Comparison of ENCODE assay signal across 9 cellular contexts in the genomic region with DNA sequence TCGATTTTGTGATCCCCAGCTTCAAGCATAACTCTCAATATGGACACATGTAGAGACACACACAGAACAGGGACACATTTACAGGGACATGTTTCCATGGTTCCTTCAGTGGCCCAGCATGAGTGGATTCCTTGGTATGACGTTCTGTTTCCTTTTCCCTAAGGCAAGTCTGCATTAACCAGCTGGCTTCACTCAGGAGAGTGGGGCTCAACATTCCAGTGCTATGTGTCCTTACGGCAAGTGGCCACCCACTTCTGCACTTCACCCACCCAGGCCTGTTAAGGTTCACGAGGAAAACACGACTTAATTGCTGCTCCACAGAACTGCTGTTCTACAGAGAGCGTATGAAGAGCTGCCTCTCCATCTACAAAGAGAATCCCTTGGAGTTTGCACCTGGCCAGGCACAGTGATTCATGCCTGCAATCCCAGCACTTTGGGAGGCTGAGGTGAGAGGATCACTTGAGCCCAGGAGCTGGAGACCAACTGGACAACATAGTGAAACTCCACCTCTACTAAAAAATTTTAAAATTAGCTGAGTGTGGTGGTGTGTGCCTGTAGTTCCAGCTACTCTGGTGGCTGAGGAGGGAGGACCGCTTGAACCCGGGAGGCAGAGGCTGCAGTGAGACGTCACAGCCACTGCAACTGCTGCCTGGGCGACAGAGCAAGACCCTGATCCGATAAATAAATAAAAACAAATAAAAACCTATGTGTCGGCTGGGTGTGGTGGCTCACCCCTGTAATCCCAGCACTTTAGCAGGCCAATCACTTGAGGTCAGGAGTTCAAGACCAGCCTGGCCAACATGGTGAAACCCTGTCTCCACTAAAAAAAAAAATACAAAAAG. TPM values are rescaled to one million over a fixed set of nuclear protein-coding genes. Genes with fewer than 3 reads are reported as not detected.
A peak's percentile ranks its signal among the peaks of the same experiment; 100 is the strongest.
DNase-seq lines count a peak whose midpoint lies in the region; ATAC-seq and TF ChIP-seq lines count a peak whose summit lies in the region.
"Had no signal": no experiment of that assay in that cellular context is flagged by ENCODE, and none has a peak within 500 bp of the region (broad histone marks: within the 10 kb centered on the region; RNA-seq: fewer than 3 reads in every experiment).

No MANE protein-coding gene starts in this region.

- ATAC-seq in GM21367 (IDR thresholded peaks at IDR 0.05; ENCODE audit: unreplicated experiment) (no peak), GM18517 (IDR thresholded peaks at IDR 0.05; ENCODE audit: unreplicated experiment) (no peak)

- H3K4me3 Mint-ChIP-seq in progenitor cell of endocrine pancreas (ENCODE audit: low read depth), result no peak overlapping the region

- DNase-seq in ELR (ENCODE audit: low read depth) (peak; percentile 78), SK-N-SH (no peak), epithelial cell of prostate (ENCODE audit: low read depth, low spot score) (no peak), progenitor cell of endocrine pancreas (ENCODE audit: low spot score, unreplicated experiment) (no peak), cerebellum (ENCODE audit: low spot score) (no peak)
- DNase-seq: activated effector memory CD4-positive, alpha-beta T cell treated with Interleukin-2 at 50 U/mL for 16 hours; Right ventricle myocardium superior had no signal

- POLR2A ChIA-PET in SK-N-SH (lab: Yijun Ruan, JAX), result interaction anchor here (2.1 kb wide), 1 partner anchor 11 kb away, joined by 9 read pairs; no protein-coding TSS in a partner anchor

- peak overlapping the region; percentile 42 for H3K27ac Mint-ChIP-seq in progenitor cell of endocrine pancreas

- H3K9me3 Mint-ChIP-seq in progenitor cell of endocrine pancreas (ENCODE audit: low read depth), result no peaks in the 10 kb centered on the region

- peaks cover 4% of the 10 kb centered on the region for H3K36me3 Mint-ChIP-seq in progenitor cell of endocrine pancreas (ENCODE audit: insufficient read depth)

- no peak overlapping the region for H3K9ac ChIP-seq in SK-N-SH

- TF ChIP-seq CTCF in SK-N-SH (IDR thresholded peaks at IDR 0.05), result no peak
- no peak for TF ChIP-seq CTCF in progenitor cell of endocrine pancreas (IDR thresholded peaks at IDR 0.05; ENCODE audit: unreplicated experiment)

- H3K4me1 ChIP-seq in SK-N-SH (ENCODE audit: control insufficient read depth in 1 of 2, insufficient read depth in 2 of 2, low read depth in 1 of 2, low read length in 1 of 2), result peaks cover 53 to 66% of the 10 kb centered on the region in 2 experiments

- no peaks in the 10 kb centered on the region for H3K9me2 ChIP-seq in SK-N-SH

- no peak for TF ChIP-seq RAD21 in SK-N-SH (IDR thresholded peaks at IDR 0.05; ENCODE audit: low read length)

- no peaks in the 10 kb centered on the region for H3K27me3 ChIP-seq in SK-N-SH (ENCODE audit: insufficient read depth)

- peaks cover 100% of the 10 kb centered on the region for H3K79me2 ChIP-seq in SK-N-SH (ENCODE audit: insufficient read depth)

- H2AFZ ChIP-seq in SK-N-SH (ENCODE audit: low read depth), result no peak overlapping the region

- peaks cover 46% of the 10 kb centered on the region for H3K4me1 Mint-ChIP-seq in progenitor cell of endocrine pancreas (ENCODE audit: low read depth)

- H3K36me3 ChIP-seq in SK-N-SH (replicated peaks in 1 of 2; ENCODE audit: control insufficient read depth in 1 of 2, insufficient read depth in 2 of 2, low read length in 1 of 2), result peaks cover 0 to 10% of the 10 kb centered on the region in 2 experiments

- 86% methylated on average over 8 of the region's 12 CpGs for WGBS in SK-N-SH (ENCODE audit: low lambda C conversion rate)

- H3K4me2 ChIP-seq in SK-N-SH, result no peak overlapping the region

- H4K20me1 ChIP-seq in SK-N-SH (ENCODE audit: insufficient read depth), result peaks cover 100% of the 10 kb centered on the region

- H3K27ac ChIP-seq in SK-N-SH (ENCODE audit: low read depth in 2 of 2, low read length in 1 of 2) (peak overlapping the region in 1 of 2 experiments; percentile 65; a peak in 3 of 4 replicates), epithelial cell of prostate (peak overlapping the region; percentile 99)

- H3K27me3 Mint-ChIP-seq in progenitor cell of endocrine pancreas, result no peaks in the 10 kb centered on the region

- no peaks in the 10 kb centered on the region for H3K9me3 ChIP-seq in SK-N-SH

- H3K4me3 ChIP-seq in SK-N-SH (ENCODE audit: low read depth in 2 of 2, low read length in 1 of 2), result no peak overlapping the region

- no peak for TF ChIP-seq EP300 in SK-N-SH (IDR thresholded peaks at IDR 0.05; ENCODE audit: borderline replicate concordance in 1 of 2, low read depth in 1 of 2, low read length in 1 of 2)

- CTCF ChIA-PET in SK-N-SH (lab: Yijun Ruan, JAX), result interaction anchor here (1.0 to 2.0 kb wide), 3 partner anchors 11 to 49 kb away, joined by 3 to 8 read pairs (median 3); no protein-coding TSS in a partner anchor

- peaks cover 6% of the 10 kb centered on the region for H3F3A ChIP-seq in SK-N-SH (replicated peaks; ENCODE audit: insufficient read depth)

TF ChIP-seq in SK-N-SH, 30 proteins besides CTCF, POLR2A, EP300 and RAD21:
- TF ChIP-seq POLR2AphosphoS5 (IDR thresholded peaks at IDR 0.05; ENCODE audit: low read depth, low read length) (0 out of 2 replicates have a peak, but pooled peaks have one; percentile 13), FOXM1 (IDR thresholded peaks at IDR 0.05; ENCODE audit: low read depth) (no peak)

RNA-seq across cellular contexts. Expression of gene BRD4, which starts 32.5 kb away (rescaled TPM):
- 5.6 and 10.0 TPM in 2 replicates for polyA plus RNA-seq in SK-N-SH (2012; rRNA removed)
- 7.0 and 8.3 TPM in 2 replicates for polyA plus RNA-seq in SK-N-SH (2012; cell fraction: cytosol; rRNA removed)
- polyA plus RNA-seq in SK-N-SH (2012; cell fraction: nucleus; rRNA removed), result 19.9 and 22.9 TPM in 2 replicates
- total RNA-seq in progenitor cell of endocrine pancreas (144 and 148 TPM in 2 replicates), cerebellum (23.5 TPM)
